In genomic region chr21:20661745-20662470, GRCh38 we compare ENCODE assay signal across 22 cellular contexts.
DNase-seq lines count a peak whose midpoint lies in the region; ATAC-seq and TF ChIP-seq lines count a peak whose summit lies in the region.
"Had no signal": no experiment of that assay in that cellular context is flagged by ENCODE, and none has a peak within 500 bp of the region (broad histone marks: within the 10 kb centered on the region; RNA-seq: fewer than 3 reads in every experiment).

No MANE protein-coding gene starts in this region.

- no peaks in the 10 kb centered on the region for H3K27me3 ChIP-seq in HAP-1 (ENCODE audit: low read depth)
- no peaks in the 10 kb centered on the region for H3K27me3 ChIP-seq in ectodermal cell (ENCODE audit: control insufficient read depth, insufficient read depth, low read length, poor library complexity, severe bottlenecking)
- no peaks in the 10 kb centered on the region for H3K27me3 ChIP-seq in neural progenitor cell
- H3K27me3 ChIP-seq: pancreas, testis had no signal

- H3K9me3 ChIP-seq in HAP-1 (peaks cover 3% of the 10 kb centered on the region; the same call in 1 of the 2 replicates), ectodermal cell (ENCODE audit: control insufficient read depth, low read length) (no peaks in the 10 kb centered on the region), neural progenitor cell (ENCODE audit: low read depth) (no peaks in the 10 kb centered on the region)
- H3K9me3 ChIP-seq: pancreas, testis had no signal

- peak overlapping the region; percentile 80 for H3K4me2 ChIP-seq in neural progenitor cell

- peak overlapping the region; percentile 7 for H3K27ac Mint-ChIP-seq in neural progenitor cell
- H3K27ac Mint-ChIP-seq in T-cell = no peak overlapping the region
- H3K27ac Mint-ChIP-seq: stimulated activated effector memory CD8-positive, alpha-beta T cell treated with anti-CD3 and anti-CD28 coated beads, Interleukin-12 subunit alpha, Interleukin-12 subunit beta, amount 100 ng/mL, for 72 hours had no signal

- H3K9me3 Mint-ChIP-seq in neural progenitor cell (peaks cover 3% of the 10 kb centered on the region), T-cell (peaks cover 6 to 19% (median 13%) of the 10 kb centered on the region in 3 donors)

- no peak for ATAC-seq in T-cell (replicated peaks in 1 of 4)
- ATAC-seq: esophagus mucosa; pancreas; sciatic nerve; stimulated activated effector memory CD8-positive, alpha-beta T cell treated with anti-CD3 and anti-CD28 coated beads, Interleukin-12 subunit alpha, Interleukin-12 subunit beta, amount 100 ng/mL, for 72 hours had no signal

- H3F3A ChIP-seq in neural progenitor cell (ENCODE audit: low read depth) = peaks cover 27% of the 10 kb centered on the region

- H3K4me1 ChIP-seq in HAP-1 = peaks cover 13% of the 10 kb centered on the region
- H3K4me1 ChIP-seq in ectodermal cell (ENCODE audit: control insufficient read depth, insufficient read depth, low read length) = peaks cover 16% of the 10 kb centered on the region
- H3K4me1 ChIP-seq in neural progenitor cell = peaks cover 28% of the 10 kb centered on the region
- H3K4me1 ChIP-seq: pancreas, testis had no signal

- H3K27me3 Mint-ChIP-seq in neural progenitor cell (ENCODE audit: insufficient read depth, low read depth) (no peaks in the 10 kb centered on the region), T-cell (no peaks in the 10 kb centered on the region)

- no peaks in the 10 kb centered on the region for H3K79me2 ChIP-seq in neural progenitor cell (ENCODE audit: low read depth)

- peak overlapping the region; percentile 46 for H2AFZ ChIP-seq in neural progenitor cell (replicated peaks)

- H3K27ac ChIP-seq in ectodermal cell (ENCODE audit: insufficient read depth, low read depth, low read length, poor library complexity, severe bottlenecking) = peak overlapping the region; percentile 74
- H3K27ac ChIP-seq in neural progenitor cell = peak overlapping the region; percentile 94
- H3K27ac ChIP-seq: pancreas, testis, VCaP had no signal

- DNase-seq in HAP-1 (ENCODE audit: low spot score in 2 of 2) = peak; percentile 65 to 79
- peak; percentile 9 for DNase-seq in NCI-H2171 (lab: John Stamatoyannopoulos, UW)
- DNase-seq in neural progenitor cell (ENCODE audit: low spot score) = peak; percentile 84
- DNase-seq in T-cell = no peak
- no peak for DNase-seq in lower leg skin (ENCODE audit: low spot score in 2 of 2)
- no peak for DNase-seq in foreskin fibroblast
- DNase-seq: activated CD4-positive, alpha-beta T cell treated with anti-CD3 and anti-CD28 coated beads, Interleukin-2, amount 50 U/mL, for 4 hours; activated naive CD4-positive, alpha-beta T cell treated with Interleukin-2 at 50 U/mL for 16 hours; effector CD4-positive, alpha-beta T cell; Karpas-422; NCI-H1092 treated with DMSO at 0.1 percent for 48 hours; NCI-H510A treated with DMSO at 0.1 percent for 48 hours; OCI-M1; Right ventricle myocardium superior; testis had no signal

- H3K36me3 Mint-ChIP-seq in neural progenitor cell (no peaks in the 10 kb centered on the region), T-cell (no peaks in the 10 kb centered on the region)
- H3K36me3 Mint-ChIP-seq: stimulated activated effector memory CD8-positive, alpha-beta T cell treated with anti-CD3 and anti-CD28 coated beads, Interleukin-12 subunit alpha, Interleukin-12 subunit beta, amount 100 ng/mL, for 72 hours had no signal

- CTCF ChIA-PET in T-cell (lab: Charles Lee) = no interaction called here

- TF ChIP-seq CTCF in neural progenitor cell (IDR thresholded peaks at IDR 0.05) (no peak), lower leg skin (IDR thresholded peaks at IDR 0.05) (no peak), foreskin fibroblast (IDR thresholded peaks at IDR 0.05; ENCODE audit: low read depth, low read length) (no peak)

- POLR2A ChIA-PET in T-cell (lab: Charles Lee) = no interaction called here

- intact Hi-C loops in lower leg skin (cut with DNase I; ENCODE audit: low total_unique reads) = no loop called here

- H3K4me3 Mint-ChIP-seq in neural progenitor cell (peak overlapping the region; percentile 8), T-cell (no peak overlapping the region)
- H3K4me3 Mint-ChIP-seq: stimulated activated effector memory CD8-positive, alpha-beta T cell treated with anti-CD3 and anti-CD28 coated beads, Interleukin-12 subunit alpha, Interleukin-12 subunit beta, amount 100 ng/mL, for 72 hours had no signal

- H3K4me1 Mint-ChIP-seq in neural progenitor cell = peaks cover 16% of the 10 kb centered on the region
- no peaks in the 10 kb centered on the region for H3K4me1 Mint-ChIP-seq in T-cell
- H3K4me1 Mint-ChIP-seq: stimulated activated effector memory CD8-positive, alpha-beta T cell treated with anti-CD3 and anti-CD28 coated beads, Interleukin-12 subunit alpha, Interleukin-12 subunit beta, amount 100 ng/mL, for 72 hours had no signal

- in situ Hi-C loops in HAP-1 (cut with MboI; ENCODE audit: low sequenced_read_pairs) = no loop called here

- H4K20me1 ChIP-seq in neural progenitor cell (ENCODE audit: low read depth) = no peaks in the 10 kb centered on the region

- H3K36me3 ChIP-seq in HAP-1 (replicated peaks) (no peaks in the 10 kb centered on the region), ectodermal cell (ENCODE audit: control insufficient read depth, insufficient read depth, low read length) (no peaks in the 10 kb centered on the region), neural progenitor cell (no peaks in the 10 kb centered on the region)
- H3K36me3 ChIP-seq: pancreas had no signal

- H3K9ac ChIP-seq in neural progenitor cell = peak overlapping the region; percentile 10

- H3K4me3 ChIP-seq in HAP-1 (peak overlapping the region; percentile 8), ectodermal cell (ENCODE audit: insufficient read depth, low read depth, low read length) (no peak overlapping the region), neural progenitor cell (peak overlapping the region; percentile 25), lower leg skin (ENCODE audit: low read depth, poor library complexity, severe bottlenecking) (no peak overlapping the region), foreskin fibroblast (ENCODE audit: low read depth in 1 of 2, low read length in 2 of 2) (no peak overlapping the region)
- H3K4me3 ChIP-seq: lung, pancreas, testis had no signal

- TF ChIP-seq POLR2A in lower leg skin (IDR thresholded peaks at IDR 0.05) = no peak

Comparison
In these comparisons a context has a peak if more than half of its experiments do, and no peak if none do; other contexts are left out.
1. DNase-seq: peak in HAP-1 (2 of 2), NCI-H2171 (single experiment) and neural progenitor cell (single experiment); none in T-cell (0 of 34), lower leg skin (0 of 2) and foreskin fibroblast (0 of 2).
2. H3K4me3 ChIP-seq: peak in HAP-1 (single experiment) and neural progenitor cell (single experiment); none in ectodermal cell (single experiment), lower leg skin (single experiment) and foreskin fibroblast (0 of 2).